Comparison of ENCODE assay signal across 8 cellular contexts in the genomic region with DNA sequence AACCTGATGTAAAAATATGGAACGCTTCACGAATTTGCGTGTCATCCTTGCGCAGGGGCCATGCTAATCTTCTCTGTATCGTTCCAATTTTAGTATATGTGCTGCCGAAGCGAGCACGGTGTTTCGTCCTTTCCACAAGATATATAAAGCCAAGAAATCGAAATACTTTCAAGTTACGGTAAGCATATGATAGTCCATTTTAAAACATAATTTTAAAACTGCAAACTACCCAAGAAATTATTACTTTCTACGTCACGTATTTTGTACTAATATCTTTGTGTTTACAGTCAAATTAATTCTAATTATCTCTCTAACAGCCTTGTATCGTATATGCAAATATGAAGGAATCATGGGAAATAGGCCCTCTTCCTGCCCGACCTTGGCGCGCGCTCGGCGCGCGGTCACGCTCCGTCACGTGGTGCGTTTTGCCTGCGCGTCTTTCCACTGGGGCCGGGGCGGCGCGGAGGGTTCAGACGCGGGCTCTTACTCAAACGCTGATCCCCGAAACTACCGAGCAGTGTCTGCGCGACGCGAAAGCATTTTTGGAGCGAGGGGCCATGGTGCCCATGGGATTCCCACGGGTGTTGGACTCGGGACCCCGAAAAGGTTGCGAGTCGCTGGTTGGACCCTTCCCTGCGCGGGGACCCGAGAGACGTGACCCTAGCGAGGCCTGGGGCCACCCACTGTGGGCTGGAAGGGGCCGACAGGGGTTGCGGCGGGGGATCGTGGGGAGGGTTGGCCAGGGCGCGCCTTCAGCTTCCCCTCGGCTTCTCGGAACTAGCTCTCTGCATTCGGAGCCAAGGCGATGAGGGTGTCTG. TPM values are rescaled to one million over a fixed set of nuclear protein-coding genes. Genes with fewer than 3 reads are reported as not detected.
DNase-seq lines count a peak whose midpoint lies in the region; ATAC-seq and TF ChIP-seq lines count a peak whose summit lies in the region.

A gene (minus strand): TSS at position 117 of the 818 bp plus-strand sequence.

- H3K4me3 ChIP-seq in CD4-positive, CD25-positive, alpha-beta regulatory T cell (ENCODE audit: low read depth, low read length): peak within 1 kb of the TSS; percentile 98
- H3K4me3 ChIP-seq in dorsolateral prefrontal cortex (peak within 1 kb of the TSS; percentile 64 to 100 (median 93)), lower leg skin (ENCODE audit: low read depth, poor library complexity, severe bottlenecking) (peak within 1 kb of the TSS; percentile 85)

- POLR2A ChIA-PET in activated CD4-positive, alpha-beta memory T cell treated with anti-CD3 and anti-CD28 coated beads, Interleukin-2, amount 10 ng/mL, durations not matched to agents 7 days and 5 days (lab: Charles Lee): interaction anchor here (1.1 to 2.0 kb wide), 8 partner anchors 214 to 437 kb away, joined by 3 to 17 read pairs (median 4); a partner anchor contains a TSS

- H3K9me3 ChIP-seq in CD4-positive, CD25-positive, alpha-beta regulatory T cell (ENCODE audit: control insufficient read depth in 2 of 2, low read length in 2 of 2): no peaks in the 10 kb centered on the region

- peak within 1 kb of the TSS; percentile 94 to 99 (median 97) for H3K27ac Mint-ChIP-seq in CD4-positive, CD25-positive, alpha-beta regulatory T cell
- peak within 1 kb of the TSS; percentile 90 for H3K27ac Mint-ChIP-seq in activated CD4-positive, alpha-beta memory T cell treated with anti-CD3 and anti-CD28 coated beads, Interleukin-2, amount 10 ng/mL, durations not matched to agents 7 days and 5 days

- WGBS in lower leg skin, 2 donors: 0% methylated on average over 56 to 60 of the region's 62 CpGs

- CTCF ChIA-PET in activated CD4-positive, alpha-beta memory T cell treated with anti-CD3 and anti-CD28 coated beads, Interleukin-2, amount 10 ng/mL, durations not matched to agents 7 days and 5 days (lab: Charles Lee): interaction anchor here (1.1 to 1.2 kb wide), 4 partner anchors 23 to 440 kb away, joined by 3 to 5 read pairs (median 3); no protein-coding TSS in a partner anchor

- intact Hi-C loops in dorsolateral prefrontal cortex (cut with DNase I) (loop anchor here (1.0 to 10.0 kb wide), 6 partner anchors 297 to 893 kb away; a partner anchor contains a TSS), lower leg skin (cut with DNase I; ENCODE audit: low total_unique reads) (no loop called here)

- TF ChIP-seq CTCF in dorsolateral prefrontal cortex (IDR thresholded peaks at IDR 0.05 in 54 of 56, conservative IDR thresholded peaks at IDR 0.05 in 2 of 56; ENCODE audit: low read depth in 1 of 56, partially characterized antibody in 56 of 56) (peak in 16 of 56 donors; percentile 5 to 38 (median 22)), lower leg skin (IDR thresholded peaks at IDR 0.05) (no peak)

- H3K9me3 Mint-ChIP-seq in CD4-positive, CD25-positive, alpha-beta regulatory T cell: peaks cover 0 to 5% (median 0%) of the 10 kb centered on the region in 7 donors
- no peaks in the 10 kb centered on the region for H3K9me3 Mint-ChIP-seq in activated CD4-positive, alpha-beta memory T cell treated with anti-CD3 and anti-CD28 coated beads, Interleukin-2, amount 10 ng/mL, durations not matched to agents 7 days and 5 days

- peak within 1 kb of the TSS; percentile 93 to 99 (median 96) for H3K4me3 Mint-ChIP-seq in CD4-positive, CD25-positive, alpha-beta regulatory T cell
- H3K4me3 Mint-ChIP-seq in activated CD4-positive, alpha-beta memory T cell treated with anti-CD3 and anti-CD28 coated beads, Interleukin-2, amount 10 ng/mL, durations not matched to agents 7 days and 5 days: peak within 1 kb of the TSS; percentile 85

- peaks cover 49% of the 10 kb centered on the region for H3K27me3 Mint-ChIP-seq in CD4-positive, CD25-positive, alpha-beta regulatory T cell
- H3K27me3 Mint-ChIP-seq in activated CD4-positive, alpha-beta memory T cell treated with anti-CD3 and anti-CD28 coated beads, Interleukin-2, amount 10 ng/mL, durations not matched to agents 7 days and 5 days: peaks cover 29% of the 10 kb centered on the region

- peaks cover 33% of the 10 kb centered on the region for H3K4me1 ChIP-seq in CD4-positive, CD25-positive, alpha-beta regulatory T cell (ENCODE audit: control insufficient read depth, insufficient read depth, low read length, poor library complexity, severe bottlenecking)

- peak within 1 kb of the TSS; percentile 93 for H3K27ac ChIP-seq in CD4-positive, CD25-positive, alpha-beta regulatory T cell (ENCODE audit: insufficient read depth, low read length, poor library complexity, severe bottlenecking)
- peak within 1 kb of the TSS; percentile 70 to 99 (median 96) for H3K27ac ChIP-seq in dorsolateral prefrontal cortex

- H3K36me3 ChIP-seq in CD4-positive, CD25-positive, alpha-beta regulatory T cell (ENCODE audit: control insufficient read depth, insufficient read depth, low read length): no peaks in the 10 kb centered on the region

- peak; percentile 90 to 94 for ATAC-seq in CD4-positive, CD25-positive, alpha-beta regulatory T cell (ENCODE audit: low read depth in 2 of 2)
- peak; percentile 86 for ATAC-seq in GM19452 (IDR thresholded peaks at IDR 0.05; ENCODE audit: unreplicated experiment)

- H3K27me3 ChIP-seq in CD4-positive, CD25-positive, alpha-beta regulatory T cell (ENCODE audit: control insufficient read depth, insufficient read depth, low read length): peaks cover 1% of the 10 kb centered on the region
- H3K27me3 ChIP-seq in dorsolateral prefrontal cortex: peaks cover 0 to 11% (median 7%) of the 10 kb centered on the region in 45 donors

- peak; percentile 93 to 98 (median 96) for DNase-seq in CD4-positive, CD25-positive, alpha-beta regulatory T cell
- peak; percentile 82 for DNase-seq in HK-2 (ENCODE audit: unreplicated experiment)
- DNase-seq in NCI-H82 treated with DMSO at 0.1 percent for 48 hours (lab: John Stamatoyannopoulos, UW; ENCODE audit: unreplicated experiment): peak; percentile 96
- peak; percentile 96 for DNase-seq in activated CD4-positive, alpha-beta memory T cell treated with anti-CD3 and anti-CD28 coated beads, Interleukin-2, amount 10 ng/mL, durations not matched to agents 7 days and 5 days
- DNase-seq in dorsolateral prefrontal cortex: peak; percentile 89 to 96 (median 95)
- DNase-seq in lower leg skin (ENCODE audit: low spot score in 2 of 2): peak; percentile 93 to 99
- peak; percentile 92 to 95 for DNase-seq in stimulated activated CD4-positive, alpha-beta T cell treated with anti-CD3 and anti-CD28 coated beads, Interleukin-4, amount 100 ng/mL, for 4 hours

- peak in 1 of 2 donors; percentile 61 for TF ChIP-seq POLR2A in lower leg skin (IDR thresholded peaks at IDR 0.05)

- H3K4me1 Mint-ChIP-seq in CD4-positive, CD25-positive, alpha-beta regulatory T cell: peaks cover 7 to 40% (median 17%) of the 10 kb centered on the region in 4 donors
- peaks cover 39% of the 10 kb centered on the region for H3K4me1 Mint-ChIP-seq in activated CD4-positive, alpha-beta memory T cell treated with anti-CD3 and anti-CD28 coated beads, Interleukin-2, amount 10 ng/mL, durations not matched to agents 7 days and 5 days

- peaks cover 5% of the 10 kb centered on the region for H3K36me3 Mint-ChIP-seq in CD4-positive, CD25-positive, alpha-beta regulatory T cell
- H3K36me3 Mint-ChIP-seq in activated CD4-positive, alpha-beta memory T cell treated with anti-CD3 and anti-CD28 coated beads, Interleukin-2, amount 10 ng/mL, durations not matched to agents 7 days and 5 days (ENCODE audit: low read depth): peaks cover 6% of the 10 kb centered on the region

RNA-seq across cellular contexts. Expression of the gene that starts here (rescaled TPM):
- not detected for total RNA-seq in CD4-positive, CD25-positive, alpha-beta regulatory T cell
- polyA plus RNA-seq in CD4-positive, CD25-positive, alpha-beta regulatory T cell: not detected
- not detected for total RNA-seq in activated CD4-positive, alpha-beta memory T cell treated with anti-CD3 and anti-CD28 coated beads, Interleukin-2, amount 10 ng/mL, durations not matched to agents 7 days and 5 days
- total RNA-seq in dorsolateral prefrontal cortex (not detected), lower leg skin (not detected)

Comparison
In these comparisons a context has a peak if more than half of its experiments do, and no peak if none do; other contexts are left out.
1. Peak in every context shown above with its lines: DNase-seq, ATAC-seq, H3K4me3 ChIP-seq and H3K27ac ChIP-seq.
2. Peak in DNase-seq, ATAC-seq, H3K4me3 ChIP-seq and H3K27ac ChIP-seq in CD4-positive, CD25-positive, alpha-beta regulatory T cell; RNA of the gene not detected or under 1 TPM.
3. Peak in DNase-seq in activated CD4-positive, alpha-beta memory T cell treated with anti-CD3 and anti-CD28 coated beads, Interleukin-2, amount 10 ng/mL, durations not matched to agents 7 days and 5 days; RNA of the gene not detected or under 1 TPM.
4. Peak in DNase-seq, H3K4me3 ChIP-seq and H3K27ac ChIP-seq in dorsolateral prefrontal cortex; RNA of the gene not detected or under 1 TPM.
5. Peak in DNase-seq and H3K4me3 ChIP-seq in lower leg skin; RNA of the gene not detected or under 1 TPM.